In genomic region chr2:95392320-95392719, GRCh38 we compare ENCODE assay signal across 19 cellular contexts. TPM values are rescaled to one million over a fixed set of nuclear protein-coding genes. Genes with fewer than 3 reads are reported as not detected.
DNase-seq lines count a peak whose midpoint lies in the region; ATAC-seq and TF ChIP-seq lines count a peak whose summit lies in the region.
"Had no signal": no experiment of that assay in that cellular context is flagged by ENCODE, and none has a peak within 500 bp of the region (broad histone marks: within the 10 kb centered on the region; RNA-seq: fewer than 3 reads in every experiment).

No MANE protein-coding gene starts in this region.

- WGBS in sigmoid colon, 2 donors, result 90 to 96% methylated on average over 6 of the region's 6 CpGs
- WGBS in mammary epithelial cell (ENCODE audit: low coverage, missing lambda C conversion rate), result 72% methylated on average over 3 of the region's 6 CpGs

- intact Hi-C loops in sigmoid colon (cut with DNase I) (no loop called here), mammary epithelial cell (cut with micrococcal nuclease) (no loop called here)

- ATAC-seq in HG02840 (IDR thresholded peaks at IDR 0.05; ENCODE audit: low FRiP score, unreplicated experiment), result no peak

- TF ChIP-seq CTCF in sigmoid colon (IDR thresholded peaks at IDR 0.05) (no peak), RWPE1 (conservative IDR thresholded peaks at IDR 0.05; ENCODE audit: low read depth) (no peak), mammary epithelial cell (conservative IDR thresholded peaks at IDR 0.05 in 1 of 2, IDR thresholded peaks at IDR 0.05 in 1 of 2; ENCODE audit: extremely low read depth in 1 of 2, insufficient read depth in 1 of 2, low read depth in 1 of 2, low read length in 2 of 2) (no peak)

- no peak overlapping the region for H3K4me3 ChIP-seq in sigmoid colon
- no peak overlapping the region for H3K4me3 ChIP-seq in mammary epithelial cell (replicated peaks in 1 of 3; ENCODE audit: insufficient read depth in 1 of 3, low read depth in 2 of 3, low read length in 3 of 3)
- H3K4me3 ChIP-seq: HAP-1, K562 had no signal

- DNase-seq in islet precursor cell (peak; percentile 24), mesenteric fat pad (ENCODE audit: low spot score) (peak; percentile 16), sigmoid colon (peak; percentile 22), RWPE1 (ENCODE audit: low spot score) (no peak), COR-L47 (lab: John Stamatoyannopoulos, UW) (no peak), mammary epithelial cell (no peak)
- DNase-seq: ACHN; BE2C; C1 segment of cervical spinal cord; Caco-2; CD4-positive, CD25-positive, alpha-beta regulatory T cell; CD8-positive, alpha-beta memory T cell; DMS79; GDM1; IMR-90 had no signal

- dilution Hi-C loops in mammary epithelial cell (cut with HindIII; ENCODE audit: low sequenced_read_pairs), result no loop called here

- H3K9me3 ChIP-seq in sigmoid colon (no peaks in the 10 kb centered on the region), mammary epithelial cell (replicated peaks; ENCODE audit: insufficient read depth, low read length) (no peaks in the 10 kb centered on the region)
- H3K9me3 ChIP-seq: BE2C, Caco-2, HAP-1 had no signal

- no TSS peak for BruUV-seq in mammary epithelial cell (replicated peaks; lab: Mats Ljungman, UMichigan)

- in situ Hi-C loops in mammary epithelial cell (cut with MboI; ENCODE audit: low sequenced_read_pairs in 2 of 2), result no loop called here

- H3K27me3 ChIP-seq in sigmoid colon, result peaks cover 0 to 7% (median 0%) of the 10 kb centered on the region in 3 donors
- H3K27me3 ChIP-seq in mammary epithelial cell (ENCODE audit: insufficient read depth, low read length), result no peaks in the 10 kb centered on the region
- H3K27me3 ChIP-seq: BE2C had no signal

- CTCF ChIA-PET in RWPE1 (lab: Yijun Ruan, JAX), result interaction anchor here (0.7 to 1.0 kb wide), 2 partner anchors 38 to 47 kb away, joined by 3 to 6 read pairs; no protein-coding TSS in a partner anchor
- CTCF ChIA-PET in mammary epithelial cell (lab: Charles Lee; ENCODE audit: low non-redundant PET), result no interaction called here

- TF ChIP-seq POLR2A in sigmoid colon (IDR thresholded peaks at IDR 0.05), result no peak

- H3K36me3 ChIP-seq in sigmoid colon, result no peaks in the 10 kb centered on the region
- H3K36me3 ChIP-seq in mammary epithelial cell (ENCODE audit: insufficient read depth, low read length), result no peaks in the 10 kb centered on the region
- H3K36me3 ChIP-seq: BE2C, HAP-1 had no signal

- H4K20me1 ChIP-seq in mammary epithelial cell (ENCODE audit: insufficient read depth, low read length), result no peaks in the 10 kb centered on the region

- no peak overlapping the region for H2AFZ ChIP-seq in mammary epithelial cell (ENCODE audit: low read depth, low read length)

- H3K27ac ChIP-seq in sigmoid colon, result no peak overlapping the region
- H3K27ac ChIP-seq in RWPE1, result no peak overlapping the region
- no peak overlapping the region for H3K27ac ChIP-seq in mammary epithelial cell (ENCODE audit: insufficient read depth, low read depth, low read length)
- H3K27ac ChIP-seq: HL-60 had no signal

- no peaks in the 10 kb centered on the region for H3K79me2 ChIP-seq in mammary epithelial cell (ENCODE audit: insufficient read depth, low read length)

- no peak overlapping the region for H3K4me2 ChIP-seq in mammary epithelial cell (ENCODE audit: insufficient read depth, low read depth, low read length)

- no peak for TF ChIP-seq EP300 in sigmoid colon (IDR thresholded peaks at IDR 0.05)

- H3K9ac ChIP-seq in mammary epithelial cell (ENCODE audit: insufficient read depth, low read length), result no peak overlapping the region

- POLR2A ChIA-PET in RWPE1 (lab: Yijun Ruan, JAX; ENCODE audit: low non-redundant PET), result no interaction called here

- H3K4me1 ChIP-seq in sigmoid colon, result peaks cover 0 to 8% (median 6%) of the 10 kb centered on the region in 4 donors
- H3K4me1 ChIP-seq in mammary epithelial cell (ENCODE audit: insufficient read depth, low read length), result no peaks in the 10 kb centered on the region
- H3K4me1 ChIP-seq: BE2C, HAP-1 had no signal

RNA-seq across cellular contexts. Expression of gene FAHD2A, which starts 10.2 kb away (rescaled TPM):
- total RNA-seq in mesenteric fat pad (18.5 TPM), sigmoid colon (10 to 100 TPM in 3 of 4 donors, 1 to 10 TPM in 1; 8.9 to 19.4 (median 11.8) TPM), mammary epithelial cell (10 to 100 TPM; 23.8 to 26.8 TPM)
- polyA plus RNA-seq in sigmoid colon (10 to 100 TPM; 19.7 to 30.5 (median 27.0) TPM), mammary epithelial cell (30.1 TPM)
- polyA minus RNA-seq in mammary epithelial cell, result 62.2 TPM

Comparison
In these comparisons a context has a peak if more than half of its experiments do, and no peak if none do; other contexts are left out.
1. DNase-seq: peak in islet precursor cell (single experiment), mesenteric fat pad (single experiment) and sigmoid colon (single experiment); none in RWPE1 (single experiment), COR-L47 (single experiment) and mammary epithelial cell (single experiment).